9 cellular contexts compared by ENCODE assay signal in the genomic region with DNA sequence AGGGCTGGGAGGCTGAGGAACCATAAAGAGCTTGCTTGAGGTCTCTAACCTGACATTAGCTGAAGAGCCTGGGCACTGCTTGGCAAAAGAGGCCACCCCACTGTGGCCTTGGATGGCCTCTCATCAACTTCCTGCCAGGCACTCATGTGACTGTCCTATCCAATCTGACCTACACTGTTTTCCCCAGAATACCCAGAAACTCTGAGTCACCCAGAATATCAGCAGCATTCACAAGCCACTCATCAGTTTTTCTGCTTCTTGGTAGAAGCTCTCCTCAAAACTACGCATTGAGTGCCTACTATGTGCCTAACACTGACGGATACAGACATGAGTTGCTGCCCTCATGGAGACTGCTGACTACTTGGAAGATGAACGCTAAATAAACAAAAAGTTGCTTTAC. TPM values are rescaled to one million over a fixed set of nuclear protein-coding genes. Genes with fewer than 3 reads are reported as not detected.
DNase-seq lines count a peak whose midpoint lies in the region; ATAC-seq lines count a peak whose summit lies in the region.
"Had no signal": no experiment of that assay in that cellular context is flagged by ENCODE, and none has a peak within 500 bp of the region (broad histone marks: within the 10 kb centered on the region; RNA-seq: fewer than 3 reads in every experiment).

No MANE protein-coding gene starts in this region.

- H3K4me3 Mint-ChIP-seq in activated T-helper 1 cell treated with anti-CD3 and anti-CD28 coated beads, Interleukin-12 subunit alpha, Interleukin-12 subunit beta, Interleukin-2, Interleukin-4 antibody, amounts not matched to agents 30 ng/mL and 10 ng/mL and 1 ng/mL, durations not matched to agents 14 hours and 24 hours and 36 hours: peak overlapping the region; percentile 20
- H3K4me3 Mint-ChIP-seq in stimulated activated naive CD8-positive, alpha-beta T cell treated with anti-CD3 and anti-CD28 coated beads, Interleukin-15, amount 100 ng/mL, for 72 hours: peak overlapping the region; percentile 19 to 66

- peak overlapping the region; percentile 42 for H3K27ac Mint-ChIP-seq in activated T-helper 1 cell treated with anti-CD3 and anti-CD28 coated beads, Interleukin-12 subunit alpha, Interleukin-12 subunit beta, Interleukin-2, Interleukin-4 antibody, amounts not matched to agents 30 ng/mL and 10 ng/mL and 1 ng/mL, durations not matched to agents 14 hours and 24 hours and 36 hours
- peak overlapping the region in 1 of 2 donors; percentile 60 for H3K27ac Mint-ChIP-seq in stimulated activated naive CD8-positive, alpha-beta T cell treated with anti-CD3 and anti-CD28 coated beads, Interleukin-15, amount 100 ng/mL, for 72 hours

- no peaks in the 10 kb centered on the region for H3K27me3 Mint-ChIP-seq in activated T-helper 1 cell treated with anti-CD3 and anti-CD28 coated beads, Interleukin-12 subunit alpha, Interleukin-12 subunit beta, Interleukin-2, Interleukin-4 antibody, amounts not matched to agents 30 ng/mL and 10 ng/mL and 1 ng/mL, durations not matched to agents 14 hours and 24 hours and 36 hours (ENCODE audit: insufficient read depth)
- peaks cover 5% of the 10 kb centered on the region for H3K27me3 Mint-ChIP-seq in stimulated activated naive CD8-positive, alpha-beta T cell treated with anti-CD3 and anti-CD28 coated beads, Interleukin-15, amount 100 ng/mL, for 72 hours

- peak; percentile 10 to 13 for DNase-seq in stimulated activated CD4-positive, alpha-beta T cell treated with anti-CD3 and anti-CD28 coated beads, Interleukin-2, amount 100 ng/mL, for 48 hours
- no peak for DNase-seq in stimulated activated CD4-positive, alpha-beta T cell treated with anti-CD3 and anti-CD28 coated beads, Interleukin-4, amount 100 ng/mL, for 4 hours
- no peak for DNase-seq in activated T-helper 1 cell treated with anti-CD3 and anti-CD28 coated beads, Interleukin-12 subunit alpha, Interleukin-12 subunit beta, Interleukin-2, Interleukin-4 antibody, amounts not matched to agents 30 ng/mL and 10 ng/mL and 1 ng/mL, durations not matched to agents 14 hours and 24 hours and 36 hours (ENCODE audit: low spot score)
- DNase-seq in hepatic stellate cell (ENCODE audit: low spot score): peak; percentile 80
- DNase-seq in stimulated activated naive CD8-positive, alpha-beta T cell treated with anti-CD3 and anti-CD28 coated beads, Interleukin-15, amount 100 ng/mL, for 72 hours: peak; percentile 17 to 32

- no peaks in the 10 kb centered on the region for H3K9me3 Mint-ChIP-seq in activated T-helper 1 cell treated with anti-CD3 and anti-CD28 coated beads, Interleukin-12 subunit alpha, Interleukin-12 subunit beta, Interleukin-2, Interleukin-4 antibody, amounts not matched to agents 30 ng/mL and 10 ng/mL and 1 ng/mL, durations not matched to agents 14 hours and 24 hours and 36 hours
- no peaks in the 10 kb centered on the region for H3K9me3 Mint-ChIP-seq in stimulated activated naive CD8-positive, alpha-beta T cell treated with anti-CD3 and anti-CD28 coated beads, Interleukin-15, amount 100 ng/mL, for 72 hours

- peak; percentile 56 for ATAC-seq in stimulated activated naive CD8-positive, alpha-beta T cell treated with anti-CD3 and anti-CD28 coated beads, Interleukin-15, amount 100 ng/mL, for 72 hours
- ATAC-seq in HG03045 (IDR thresholded peaks at IDR 0.05; ENCODE audit: unreplicated experiment): no peak
- no peak for ATAC-seq in HG02678 (IDR thresholded peaks at IDR 0.05; ENCODE audit: unreplicated experiment)
- ATAC-seq in GM19351 (IDR thresholded peaks at IDR 0.05; ENCODE audit: unreplicated experiment): no peak

- peaks cover 32% of the 10 kb centered on the region for H3K4me1 Mint-ChIP-seq in activated T-helper 1 cell treated with anti-CD3 and anti-CD28 coated beads, Interleukin-12 subunit alpha, Interleukin-12 subunit beta, Interleukin-2, Interleukin-4 antibody, amounts not matched to agents 30 ng/mL and 10 ng/mL and 1 ng/mL, durations not matched to agents 14 hours and 24 hours and 36 hours (ENCODE audit: low read depth)
- peaks cover 32% of the 10 kb centered on the region for H3K4me1 Mint-ChIP-seq in stimulated activated naive CD8-positive, alpha-beta T cell treated with anti-CD3 and anti-CD28 coated beads, Interleukin-15, amount 100 ng/mL, for 72 hours

- intact Hi-C loops in activated T-helper 1 cell treated with anti-CD3 and anti-CD28 coated beads, Interleukin-12 subunit alpha, Interleukin-12 subunit beta, Interleukin-2, Interleukin-4 antibody, amounts not matched to agents 30 ng/mL and 10 ng/mL and 1 ng/mL, durations not matched to agents 14 hours and 24 hours and 36 hours (cut with micrococcal nuclease): loop anchor here (10.0 kb wide), 3 partner anchors 168 to 802 kb away; partner anchors contain the start of genes NFKB2 and TAF5

- peaks cover 2% of the 10 kb centered on the region for H3K36me3 Mint-ChIP-seq in activated T-helper 1 cell treated with anti-CD3 and anti-CD28 coated beads, Interleukin-12 subunit alpha, Interleukin-12 subunit beta, Interleukin-2, Interleukin-4 antibody, amounts not matched to agents 30 ng/mL and 10 ng/mL and 1 ng/mL, durations not matched to agents 14 hours and 24 hours and 36 hours (ENCODE audit: low read depth)

RNA-seq across cellular contexts. Expression of gene NT5C2, which starts 4.1 kb away (rescaled TPM):
- total RNA-seq in activated T-helper 1 cell treated with anti-CD3 and anti-CD28 coated beads, Interleukin-12 subunit alpha, Interleukin-12 subunit beta, Interleukin-2, Interleukin-4 antibody, amounts not matched to agents 30 ng/mL and 10 ng/mL and 1 ng/mL, durations not matched to agents 14 hours and 24 hours and 36 hours: 52.0 and 56.5 TPM in 2 replicates

RNA-seq across cellular contexts. Expression of gene RPEL1, which starts 48.5 kb away (rescaled TPM):
- total RNA-seq in activated T-helper 1 cell treated with anti-CD3 and anti-CD28 coated beads, Interleukin-12 subunit alpha, Interleukin-12 subunit beta, Interleukin-2, Interleukin-4 antibody, amounts not matched to agents 30 ng/mL and 10 ng/mL and 1 ng/mL, durations not matched to agents 14 hours and 24 hours and 36 hours: not detected in 2 replicates
- total RNA-seq: ovary had no signal

Comparison
In these comparisons a context has a peak if more than half of its experiments do, and no peak if none do; other contexts are left out.
1. DNase-seq: peak in stimulated activated CD4-positive, alpha-beta T cell treated with anti-CD3 and anti-CD28 coated beads, Interleukin-2, amount 100 ng/mL, for 48 hours (2 of 2), hepatic stellate cell (single experiment) and stimulated activated naive CD8-positive, alpha-beta T cell treated with anti-CD3 and anti-CD28 coated beads, Interleukin-15, amount 100 ng/mL, for 72 hours (2 of 2); none in stimulated activated CD4-positive, alpha-beta T cell treated with anti-CD3 and anti-CD28 coated beads, Interleukin-4, amount 100 ng/mL, for 4 hours (0 of 2) and activated T-helper 1 cell treated with anti-CD3 and anti-CD28 coated beads, Interleukin-12 subunit alpha, Interleukin-12 subunit beta, Interleukin-2, Interleukin-4 antibody, amounts not matched to agents 30 ng/mL and 10 ng/mL and 1 ng/mL, durations not matched to agents 14 hours and 24 hours and 36 hours (single experiment).